ENCODE assay signal across 1 cellular context in the genomic region with DNA sequence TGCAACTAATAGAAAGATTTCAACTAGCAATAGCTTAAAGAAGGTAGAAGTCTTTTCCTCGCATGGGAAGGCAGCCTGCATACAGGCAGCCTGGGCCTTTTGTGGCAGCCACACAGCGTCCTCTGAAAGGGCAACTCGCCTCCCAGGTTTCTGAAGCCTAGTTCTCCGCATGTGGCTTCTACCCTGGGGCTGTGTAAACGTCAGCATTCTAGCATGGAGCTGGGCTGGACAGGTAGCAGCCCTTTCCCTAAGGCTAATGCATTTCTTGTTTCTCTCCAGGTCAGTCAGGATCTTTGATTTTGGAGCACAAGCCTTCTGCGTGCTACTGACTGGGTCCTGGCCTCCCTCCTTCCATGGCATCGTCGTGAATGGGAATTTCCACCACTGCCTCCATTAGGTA.
TF ChIP-seq lines count a peak whose summit lies in the region.

No MANE protein-coding gene starts in this region.

TF ChIP-seq in H1, 55 proteins besides CTCF, POLR2A, EP300 and RAD21:
- no peak for TF ChIP-seq TAF7 (optimal IDR thresholded peaks at IDR 0.05; ENCODE audit: borderline replicate concordance, low read depth, low read length)
- TF ChIP-seq CREB1 (IDR thresholded peaks at IDR 0.05): no peak
- no peak for TF ChIP-seq E2F6 (IDR thresholded peaks at IDR 0.05)
- no peak for TF ChIP-seq ATF2 (IDR thresholded peaks at IDR 0.05; ENCODE audit: low read length)
- TF ChIP-seq CHD1 (IDR thresholded peaks at IDR 0.05; ENCODE audit: low read depth, low read length): no peak
- TF ChIP-seq, protein P1, sequence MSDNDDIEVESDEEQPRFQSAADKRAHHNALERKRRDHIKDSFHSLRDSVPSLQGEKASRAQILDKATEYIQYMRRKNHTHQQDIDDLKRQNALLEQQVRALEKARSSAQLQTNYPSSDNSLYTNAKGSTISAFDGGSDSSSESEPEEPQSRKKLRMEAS (IDR thresholded peaks at IDR 0.05): peak; percentile 2; the same call in 1 of the 2 replicates
